25 cellular contexts compared by ENCODE assay signal in genomic region chr18:30177056-30177455, GRCh38.
DNase-seq lines count a peak whose midpoint lies in the region; ATAC-seq and TF ChIP-seq lines count a peak whose summit lies in the region.
"Had no signal": no experiment of that assay in that cellular context is flagged by ENCODE, and none has a peak within 500 bp of the region (broad histone marks: within the 10 kb centered on the region; RNA-seq: fewer than 3 reads in every experiment).

No MANE protein-coding gene starts in this region.

- TF ChIP-seq CTCF in HFFc6 (IDR thresholded peaks at IDR 0.05) (no peak), astrocyte of the cerebellum (IDR thresholded peaks at IDR 0.05; ENCODE audit: low read depth, low read length, missing control alignments) (no peak)

- no peak overlapping the region for H3K4me3 Mint-ChIP-seq in HFFc6
- H3K4me3 Mint-ChIP-seq: activated naive CD8-positive, alpha-beta T cell treated with anti-CD3 and anti-CD28 coated beads for 36 hours; activated T-cell treated with anti-CD3 and anti-CD28 coated beads, Interleukin-2, amount 50 U/mL, for 72 hours; CD4-positive, alpha-beta memory T cell; memory B cell; nephron progenitor cell had no signal

- no peaks in the 10 kb centered on the region for H3K36me3 ChIP-seq in ACC112 (ENCODE audit: insufficient read depth, low read length)
- H3K36me3 ChIP-seq: esophagus squamous epithelium, tibial nerve had no signal

- H3K79me2 ChIP-seq in ACC112 (ENCODE audit: control insufficient read depth, insufficient read depth, low read length, unreplicated experiment) = no peaks in the 10 kb centered on the region

- no peak for ATAC-seq in HG03521 (IDR thresholded peaks at IDR 0.05; ENCODE audit: unreplicated experiment)
- ATAC-seq in HG03039 (IDR thresholded peaks at IDR 0.05; ENCODE audit: unreplicated experiment) = no peak
- ATAC-seq: activated T-cell treated with anti-CD3 and anti-CD28 coated beads, Interleukin-2, amount 50 U/mL, for 72 hours; stimulated activated naive CD8-positive, alpha-beta T cell treated with anti-CD3 and anti-CD28 coated beads, Interleukin-15, Interleukin-2, amounts not matched to agents 100 U/mL and 50 U/mL, for 24 hours had no signal

- H3K27me3 Mint-ChIP-seq in HFFc6 (ENCODE audit: insufficient read depth) = no peaks in the 10 kb centered on the region; the same call in 1 of the 2 replicates
- H3K27me3 Mint-ChIP-seq: activated naive CD8-positive, alpha-beta T cell treated with anti-CD3 and anti-CD28 coated beads for 36 hours; CD4-positive, alpha-beta memory T cell; memory B cell had no signal

- H3K27ac ChIP-seq in ACC112 (ENCODE audit: low read depth, low read length) = 0 out of 2 replicates have a peak overlapping the region, but pooled peaks have one; percentile 29
- H3K27ac ChIP-seq: esophagus squamous epithelium, SK-N-MC, tibial nerve had no signal

- H3K27ac Mint-ChIP-seq in HFFc6 = no peak overlapping the region
- H3K27ac Mint-ChIP-seq: activated naive CD8-positive, alpha-beta T cell treated with anti-CD3 and anti-CD28 coated beads for 36 hours; activated T-cell treated with anti-CD3 and anti-CD28 coated beads, Interleukin-2, amount 50 U/mL, for 72 hours; CD4-positive, alpha-beta memory T cell; memory B cell; nephron progenitor cell had no signal

- peaks cover 9% of the 10 kb centered on the region for H3K4me1 ChIP-seq in ACC112 (ENCODE audit: control insufficient read depth, insufficient read depth, low read length, unreplicated experiment)
- H3K4me1 ChIP-seq: esophagus squamous epithelium, tibial nerve had no signal

- no peak overlapping the region for H2AFZ ChIP-seq in ACC112 (ENCODE audit: low read length, unreplicated experiment)

- peaks cover 8% of the 10 kb centered on the region; the same call in 1 of the 2 replicates for H3K4me1 Mint-ChIP-seq in HFFc6 (ENCODE audit: low read depth)
- H3K4me1 Mint-ChIP-seq: activated naive CD8-positive, alpha-beta T cell treated with anti-CD3 and anti-CD28 coated beads for 36 hours; CD4-positive, alpha-beta memory T cell; memory B cell; nephron progenitor cell had no signal

- peaks cover 14% of the 10 kb centered on the region for H3K9me3 Mint-ChIP-seq in HFFc6

- peak; percentile 17 for DNase-seq in HFFc6
- peak; percentile 44 for DNase-seq in astrocyte of the cerebellum (ENCODE audit: low read depth)
- DNase-seq in kidney tubule cell (ENCODE audit: low spot score) = peak; percentile 62
- no peak for DNase-seq in stimulated activated naive CD4-positive, alpha-beta T cell treated with Interleukin-2 at 50 U/mL for 16 hours (lab: John Stamatoyannopoulos, UW)
- no peak for DNase-seq in cortex of kidney (lab: John Stamatoyannopoulos, UW)
- DNase-seq: activated CD8-positive, alpha-beta memory T cell treated with anti-CD3 and anti-CD28 coated beads for 24 hours; activated naive CD8-positive, alpha-beta T cell treated with anti-CD3 and anti-CD28 coated beads for 36 hours; activated T-cell treated with anti-CD3 and anti-CD28 coated beads, Interleukin-2, amount 50 U/mL, for 72 hours; caudate nucleus; CD4-positive, alpha-beta memory T cell; effector CD4-positive, alpha-beta T cell; esophagus squamous epithelium; KG1; NCI-H1105; NCI-H774; nephron progenitor cell; stimulated activated CD4-positive, alpha-beta T cell treated with anti-CD3 and anti-CD28 coated beads, Interleukin-15, amount 100 ng/mL, for 24 hours; stimulated activated naive CD8-positive, alpha-beta T cell treated with anti-CD3 and anti-CD28 coated beads, Interleukin-15, Interleukin-2, amounts not matched to agents 100 U/mL and 50 U/mL, for 24 hours; T-helper 9 cell had no signal

- in situ Hi-C loops in astrocyte of the cerebellum (cut with HindIII; ENCODE audit: low sequenced_read_pairs) = no loop called here

- no peaks in the 10 kb centered on the region for H3K27me3 ChIP-seq in ACC112 (ENCODE audit: insufficient read depth, low read length)
- H3K27me3 ChIP-seq: esophagus squamous epithelium, tibial nerve had no signal

- H3K4me3 ChIP-seq in ACC112 (ENCODE audit: low read depth, low read length) = no peak overlapping the region
- H3K4me3 ChIP-seq in astrocyte of the cerebellum (ENCODE audit: low read depth, low read length) = no peak overlapping the region
- H3K4me3 ChIP-seq: esophagus squamous epithelium, SK-N-MC, tibial nerve had no signal

- 0 out of 2 replicates have a peak, but pooled peaks cover 5% of the 10 kb centered on the region for H3K36me3 Mint-ChIP-seq in HFFc6 (ENCODE audit: low read depth)
- H3K36me3 Mint-ChIP-seq: activated naive CD8-positive, alpha-beta T cell treated with anti-CD3 and anti-CD28 coated beads for 36 hours; CD4-positive, alpha-beta memory T cell; memory B cell had no signal

Comparison
In these comparisons a context has a peak if more than half of its experiments do, and no peak if none do; other contexts are left out.
1. DNase-seq: peak in HFFc6 (single experiment), astrocyte of the cerebellum (single experiment) and kidney tubule cell (single experiment); none in stimulated activated naive CD4-positive, alpha-beta T cell treated with Interleukin-2 at 50 U/mL for 16 hours (single experiment) and cortex of kidney (single experiment).